In genomic region chr2:65129613-65130439, GRCh38 we compare ENCODE assay signal across 1 cellular context.
A peak's percentile ranks its signal among the peaks of the same experiment; 100 is the strongest.
TF ChIP-seq lines count a peak whose summit lies in the region.

Gene RAB1A (minus strand): TSS chr2:65130106. CDS start chr2:65129915, 191 bp downstream.

TF ChIP-seq in HEK293, 187 proteins besides CTCF, POLR2A, EP300 and RAD21 (continued from another document):
- TF ChIP-seq KLF17 (tag by site-specific recombination; IDR thresholded peaks at IDR 0.05) (0 out of 2 replicates have a peak, but pooled peaks have one; percentile 37), REST (tag by site-specific recombination; IDR thresholded peaks at IDR 0.05) (no peak), SP2 (tag by site-specific recombination; IDR thresholded peaks at IDR 0.05) (peak; percentile 92), PRDM10 (tag by site-specific recombination; IDR thresholded peaks at IDR 0.05) (peak; percentile 59), ZBTB7A (tag by site-specific recombination; IDR thresholded peaks at IDR 0.05; ENCODE audit: low read depth) (peak; percentile 45; the same call in 1 of the 2 replicates), ZFP37 (tag by site-specific recombination; IDR thresholded peaks at IDR 0.05) (0 out of 2 replicates have a peak, but pooled peaks have one; percentile 25), ZNF488 (tag by site-specific recombination; IDR thresholded peaks at IDR 0.05) (no peak), ZNF404 (tag by site-specific recombination; IDR thresholded peaks at IDR 0.05) (no peak), ZNF37A (tag by site-specific recombination; IDR thresholded peaks at IDR 0.05) (no peak), ZNF791 (tag by site-specific recombination; IDR thresholded peaks at IDR 0.05) (0 out of 2 replicates have a peak, but pooled peaks have one; percentile 10), ZNF639 (tag by site-specific recombination; IDR thresholded peaks at IDR 0.05) (peak; percentile 36; the same call in 1 of the 2 replicates), YY2 (tag by site-specific recombination; IDR thresholded peaks at IDR 0.05) (peak; percentile 63; the same call in 1 of the 2 replicates), ZNF785 (tag by site-specific recombination; IDR thresholded peaks at IDR 0.05) (no peak), ZBTB20 (tag by site-specific recombination; IDR thresholded peaks at IDR 0.05) (peak; percentile 42), ZNF239 (tag by site-specific recombination; IDR thresholded peaks at IDR 0.05) (no peak), ZNF132 (tag by site-specific recombination; IDR thresholded peaks at IDR 0.05; ENCODE audit: borderline replicate concordance) (no peak), ZNF146 (tag by site-specific recombination; IDR thresholded peaks at IDR 0.05) (no peak), KLF16 (tag by site-specific recombination; IDR thresholded peaks at IDR 0.05) (peak; percentile 96), ZNF366 (tag by site-specific recombination; conservative IDR thresholded peaks at IDR 0.05) (peak; percentile 58), PRDM4 (tag by site-specific recombination; IDR thresholded peaks at IDR 0.05) (no peak)
TF ChIP-seq in HEK293: peak in this region for 42.
